ENCODE assay signal across 21 cellular contexts in the genomic region with DNA sequence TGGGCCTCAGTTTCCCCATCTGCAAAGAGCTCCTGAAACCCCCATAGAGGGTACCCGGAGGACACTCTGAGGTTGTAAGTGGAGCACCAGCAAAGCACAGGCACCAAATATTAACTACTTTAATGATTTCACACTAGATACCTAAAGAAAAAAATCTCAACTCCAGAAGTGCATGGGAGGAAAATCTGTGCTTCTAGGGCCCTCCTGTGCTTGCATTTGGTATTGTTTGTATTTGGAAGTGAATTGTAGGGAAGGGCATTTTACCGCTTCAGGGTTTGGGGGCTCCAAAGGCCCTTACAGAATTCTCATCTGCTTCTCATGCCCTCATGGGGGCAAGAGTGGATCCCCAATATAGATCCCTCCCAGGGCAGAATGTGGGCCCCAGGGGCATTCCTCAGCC. TPM values are rescaled to one million over a fixed set of nuclear protein-coding genes. Genes with fewer than 3 reads are reported as not detected.
A peak's percentile ranks its signal among the peaks of the same experiment; 100 is the strongest.
DNase-seq lines count a peak whose midpoint lies in the region; ATAC-seq and TF ChIP-seq lines count a peak whose summit lies in the region.
"Had no signal": no experiment of that assay in that cellular context is flagged by ENCODE, and none has a peak within 500 bp of the region (broad histone marks: within the 10 kb centered on the region; RNA-seq: fewer than 3 reads in every experiment).

No MANE protein-coding gene starts in this region.

- H3K27ac Mint-ChIP-seq in natural killer cell, result no peak overlapping the region
- H3K27ac Mint-ChIP-seq in natural killer cell treated with Interleukin-12 subunit alpha and Interleukin-12 subunit beta and Interleukin-15 and Interleukin-18, amount 100 ng/mL, for 72 hours, result no peak overlapping the region
- H3K27ac Mint-ChIP-seq: activated naive CD4-positive, alpha-beta T cell treated with anti-CD3 and anti-CD28 coated beads for 36 hours; CD4-positive, alpha-beta memory T cell; stimulated activated memory B cell treated with anti-CD40 and anti-IgM and Interleukin-4, amounts not matched to agents 10 μg/mL and 1 μg/mL and 100 μg/mL, for 72 hours had no signal

- TF ChIP-seq POLR2A in body of pancreas (IDR thresholded peaks at IDR 0.05), result no peak
- TF ChIP-seq POLR2A in stomach (IDR thresholded peaks at IDR 0.05), result no peak

- TF ChIP-seq CTCF in natural killer cell (IDR thresholded peaks at IDR 0.05), result peak; percentile 14
- peak in 5 of 7 experiments; percentile 19 to 47 (median 43) for TF ChIP-seq CTCF in body of pancreas (IDR thresholded peaks at IDR 0.05)
- no peak for TF ChIP-seq CTCF in lower lobe of right lung (IDR thresholded peaks at IDR 0.05)
- no peak for TF ChIP-seq CTCF in stomach (IDR thresholded peaks at IDR 0.05)

- intact Hi-C loops in natural killer cell (cut with micrococcal nuclease), result loop anchor here (5.0 kb wide), 1 partner anchor 436 kb away; no protein-coding TSS in a partner anchor
- intact Hi-C loops in body of pancreas (cut with DNase I), result no loop called here
- intact Hi-C loops in lower lobe of right lung (cut with DNase I), result no loop called here
- intact Hi-C loops in stomach (cut with DNase I; ENCODE audit: low total_unique reads), result no loop called here

- no peak for TF ChIP-seq EP300 in stomach (IDR thresholded peaks at IDR 0.05)

- H3K9me3 Mint-ChIP-seq in natural killer cell, result no peaks in the 10 kb centered on the region
- H3K9me3 Mint-ChIP-seq in natural killer cell treated with Interleukin-12 subunit alpha and Interleukin-12 subunit beta and Interleukin-15 and Interleukin-18, amount 100 ng/mL, for 72 hours, result no peaks in the 10 kb centered on the region
- H3K9me3 Mint-ChIP-seq: CD4-positive, alpha-beta memory T cell; stimulated activated memory B cell treated with anti-CD40 and anti-IgM and Interleukin-4, amounts not matched to agents 10 μg/mL and 1 μg/mL and 100 μg/mL, for 72 hours had no signal

- H3K27me3 ChIP-seq in body of pancreas (no peaks in the 10 kb centered on the region), lower lobe of right lung (ENCODE audit: low read depth) (no peaks in the 10 kb centered on the region), stomach (no peaks in the 10 kb centered on the region)
- H3K27me3 ChIP-seq: transverse colon had no signal

- H3K9me3 ChIP-seq in body of pancreas, result no peaks in the 10 kb centered on the region
- no peaks in the 10 kb centered on the region for H3K9me3 ChIP-seq in lower lobe of right lung
- H3K9me3 ChIP-seq in stomach, result peaks cover 0 to 3% (median 0%) of the 10 kb centered on the region in 4 donors
- H3K9me3 ChIP-seq: spleen, transverse colon had no signal

- no peaks in the 10 kb centered on the region for H3K4me1 Mint-ChIP-seq in natural killer cell
- peaks cover 0 to 2% of the 10 kb centered on the region in 2 donors for H3K4me1 Mint-ChIP-seq in natural killer cell treated with Interleukin-12 subunit alpha and Interleukin-12 subunit beta and Interleukin-15 and Interleukin-18, amount 100 ng/mL, for 72 hours (ENCODE audit: low read depth in 2 of 2)
- H3K4me1 Mint-ChIP-seq: CD4-positive, alpha-beta memory T cell; stimulated activated memory B cell treated with anti-CD40 and anti-IgM and Interleukin-4, amounts not matched to agents 10 μg/mL and 1 μg/mL and 100 μg/mL, for 72 hours had no signal

- H3K27me3 Mint-ChIP-seq in natural killer cell (ENCODE audit: low read depth in 2 of 2), result peaks cover 15 to 23% of the 10 kb centered on the region in 2 donors
- peaks cover 14 to 27% of the 10 kb centered on the region in 2 donors for H3K27me3 Mint-ChIP-seq in natural killer cell treated with Interleukin-12 subunit alpha and Interleukin-12 subunit beta and Interleukin-15 and Interleukin-18, amount 100 ng/mL, for 72 hours
- H3K27me3 Mint-ChIP-seq: stimulated activated memory B cell treated with anti-CD40 and anti-IgM and Interleukin-4, amounts not matched to agents 10 μg/mL and 1 μg/mL and 100 μg/mL, for 72 hours had no signal

- DNase-seq in natural killer cell (no peak), body of pancreas (no peak), lower lobe of right lung (no peak), UCSD-AML1 (lab: John Stamatoyannopoulos, UW; ENCODE audit: unreplicated experiment) (no peak), SK-N-DZ (ENCODE audit: low spot score) (no peak), activated T-cell treated with anti-CD3 and anti-CD28 coated beads for 4 hours (no peak), stomach (no peak)
- DNase-seq in natural killer cell treated with Interleukin-12 subunit alpha and Interleukin-12 subunit beta and Interleukin-15 and Interleukin-18, amount 100 ng/mL, for 72 hours (ENCODE audit: low spot score), result no peak
- DNase-seq: activated CD4-positive, alpha-beta T cell treated with anti-CD3 and anti-CD28 coated beads for 48 hours; activated naive CD4-positive, alpha-beta T cell treated with anti-CD3 and anti-CD28 coated beads for 36 hours; CD4-positive, alpha-beta memory T cell; left cardiac atrium; NCI-H2081; NCI-H526; spleen; transverse colon had no signal

- H3K4me3 ChIP-seq in body of pancreas, result no peak overlapping the region
- no peak overlapping the region for H3K4me3 ChIP-seq in lower lobe of right lung
- H3K4me3 ChIP-seq in stomach, result no peak overlapping the region
- H3K4me3 ChIP-seq: dorsolateral prefrontal cortex, spleen, transverse colon had no signal

- H3K36me3 Mint-ChIP-seq in natural killer cell, result no peaks in the 10 kb centered on the region
- no peaks in the 10 kb centered on the region for H3K36me3 Mint-ChIP-seq in natural killer cell treated with Interleukin-12 subunit alpha and Interleukin-12 subunit beta and Interleukin-15 and Interleukin-18, amount 100 ng/mL, for 72 hours
- H3K36me3 Mint-ChIP-seq: CD4-positive, alpha-beta memory T cell; stimulated activated memory B cell treated with anti-CD40 and anti-IgM and Interleukin-4, amounts not matched to agents 10 μg/mL and 1 μg/mL and 100 μg/mL, for 72 hours had no signal

- H3K36me3 ChIP-seq in body of pancreas (replicated peaks in 1 of 2; ENCODE audit: insufficient read depth in 1 of 2, low read depth in 2 of 2) (no peaks in the 10 kb centered on the region), lower lobe of right lung (no peaks in the 10 kb centered on the region), stomach (no peaks in the 10 kb centered on the region)
- H3K36me3 ChIP-seq: spleen, transverse colon had no signal

- H3K4me3 Mint-ChIP-seq in natural killer cell, result no peak overlapping the region
- H3K4me3 Mint-ChIP-seq in natural killer cell treated with Interleukin-12 subunit alpha and Interleukin-12 subunit beta and Interleukin-15 and Interleukin-18, amount 100 ng/mL, for 72 hours, result no peak overlapping the region
- H3K4me3 Mint-ChIP-seq: activated naive CD4-positive, alpha-beta T cell treated with anti-CD3 and anti-CD28 coated beads for 36 hours; CD4-positive, alpha-beta memory T cell; stimulated activated memory B cell treated with anti-CD40 and anti-IgM and Interleukin-4, amounts not matched to agents 10 μg/mL and 1 μg/mL and 100 μg/mL, for 72 hours had no signal

- 66 to 73% methylated on average over 2 of the region's 2 CpGs for WGBS in body of pancreas, 2 donors
- 89 to 94% (median 92%) methylated on average over 1 to 2 of the region's 2 CpGs for WGBS in stomach, 5 donors

- ATAC-seq in natural killer cell, result no peak
- ATAC-seq in natural killer cell treated with Interleukin-12 subunit alpha and Interleukin-12 subunit beta and Interleukin-15 and Interleukin-18, amount 100 ng/mL, for 72 hours, result no peak
- ATAC-seq in body of pancreas, result no peak
- ATAC-seq in lower lobe of right lung, result peak; percentile 13 to 18
- ATAC-seq: left cardiac atrium had no signal

- peak overlapping the region in 1 of 4 donors; percentile 8 for H3K27ac ChIP-seq in body of pancreas
- no peak overlapping the region for H3K27ac ChIP-seq in lower lobe of right lung
- no peak overlapping the region for H3K27ac ChIP-seq in stomach
- H3K27ac ChIP-seq: dorsolateral prefrontal cortex, parathyroid adenoma, spleen, transverse colon had no signal

- peaks cover 32% of the 10 kb centered on the region for H3K4me1 ChIP-seq in body of pancreas
- no peaks in the 10 kb centered on the region for H3K4me1 ChIP-seq in lower lobe of right lung
- H3K4me1 ChIP-seq in stomach, result no peaks in the 10 kb centered on the region
- H3K4me1 ChIP-seq: parathyroid adenoma, spleen, transverse colon had no signal

RNA-seq across cellular contexts. Expression of a gene that starts 22.4 kb away (rescaled TPM):
- not detected for total RNA-seq in natural killer cell
- total RNA-seq in natural killer cell treated with Interleukin-12 subunit alpha and Interleukin-12 subunit beta and Interleukin-15 and Interleukin-18, amount 100 ng/mL, for 72 hours, result not detected
- not detected for total RNA-seq in body of pancreas
- not detected for total RNA-seq in lower lobe of right lung
- 2.2 and 8.5 TPM in 2 replicates for polyA plus RNA-seq in SK-N-DZ (2014; cell fraction: cytosol; rRNA removed)
- 1.8 and 2.8 TPM in 2 replicates for polyA plus RNA-seq in SK-N-DZ (2014; cell fraction: nucleus; rRNA removed)
- total RNA-seq in stomach, result not detected
- not detected for polyA plus RNA-seq in stomach
- total RNA-seq: activated naive CD4-positive, alpha-beta T cell treated with anti-CD3 and anti-CD28 coated beads for 36 hours; CD4-positive, alpha-beta memory T cell; Daoy; left cardiac atrium; SK-MEL-5; spleen had no signal
- polyA plus RNA-seq: CD4-positive, alpha-beta memory T cell had no signal

Comparison
In these comparisons a context has a peak if more than half of its experiments do, and no peak if none do; other contexts are left out.
1. ATAC-seq: peak in lower lobe of right lung (2 of 2); none in natural killer cell (0 of 3), natural killer cell treated with Interleukin-12 subunit alpha and Interleukin-12 subunit beta and Interleukin-15 and Interleukin-18, amount 100 ng/mL, for 72 hours (0 of 2) and body of pancreas (single experiment).
2. CTCF ChIP-seq: peak in natural killer cell (single experiment) and body of pancreas (5 of 7); none in lower lobe of right lung (single experiment) and stomach (0 of 7).